ENCODE assay signal across 1 cellular context in genomic region chr6:104739124-104739523, GRCh38.
A peak's percentile ranks its signal among the peaks of the same experiment; 100 is the strongest.
DNase-seq lines count a peak whose midpoint lies in the region; ATAC-seq, FAIRE-seq and TF ChIP-seq lines count a peak whose summit lies in the region.
"Not testable (repeated sequence)": the region's sequence is repeated elsewhere in the genome, so short reads cannot be mapped to it uniquely, and the experiment has no call there.

No MANE protein-coding gene starts in this region.

- FAIRE-seq in K562 (lab: Jason Lieb, UNC) = not testable (repeated sequence)

- H3K27me3 ChIP-seq in K562 (ENCODE audit: control insufficient read depth in 2 of 2, insufficient read depth in 2 of 2, low read length in 2 of 2) = not testable (repeated sequence)

- H3K36me3 ChIP-seq in K562 (ENCODE audit: control insufficient read depth, insufficient read depth, low read length) = not testable (repeated sequence)

- intact Hi-C loops in K562 (cut with micrococcal nuclease) = not testable (repeated sequence)

- not testable (repeated sequence) for H3K4me2 ChIP-seq in K562 (ENCODE audit: insufficient read depth, low read length)

- not testable (repeated sequence) for H3K4me1 ChIP-seq in K562 (replicated peaks in 1 of 2; ENCODE audit: control insufficient read depth in 2 of 2, insufficient read depth in 2 of 2, low read length in 2 of 2)

- not testable (repeated sequence) for DNase-seq in K562 (ENCODE audit: extremely low read depth in 1 of 4, low spot score in 3 of 4)

- not testable (repeated sequence) for H3K9ac ChIP-seq in K562 (ENCODE audit: insufficient read depth in 1 of 2, low read depth in 2 of 2, low read length in 2 of 2)

- not testable (repeated sequence) for TF ChIP-seq RAD21 in K562 (CRISPR knock-in tag; conservative IDR thresholded peaks at IDR 0.05 in 1 of 2, IDR thresholded peaks at IDR 0.05 in 1 of 2)

- POLR2A ChIA-PET in K562 (lab: Yijun Ruan, JAX) = not testable (repeated sequence)

- H2AFZ ChIP-seq in K562 (ENCODE audit: low read depth, low read length) = not testable (repeated sequence)

- H3K27ac ChIP-seq in K562 (ENCODE audit: extremely low read depth, low read depth, low read length) = not testable (repeated sequence)

- not testable (repeated sequence) for BruUV-seq in K562 (replicated peaks; lab: Mats Ljungman, UMichigan)

- 72% methylated on average over 2 of the region's 3 CpGs for WGBS in K562 (ENCODE audit: insufficient coverage, low coverage, missing lambda C conversion rate)

- H3K79me2 ChIP-seq in K562 (ENCODE audit: control insufficient read depth, insufficient read depth, low read length) = not testable (repeated sequence)

- CTCF ChIA-PET in K562 (lab: Yijun Ruan, JAX; ENCODE audit: low intra/inter-chr PET ratio) = not testable (repeated sequence)

- TF ChIP-seq CTCF in K562 (IDR thresholded peaks at IDR 0.05 in 2 of 3, conservative IDR thresholded peaks at IDR 0.05 in 1 of 3; ENCODE audit: insufficient read depth in 2 of 3, low read depth in 1 of 3, low read length in 3 of 3) = not testable (repeated sequence)

- not testable (repeated sequence) for TF ChIP-seq EP300 in K562 (IDR thresholded peaks at IDR 0.05; ENCODE audit: low read length)

- in situ Hi-C loops in K562 (cut with MboI) = not testable (repeated sequence)

- not testable (repeated sequence) for H3K4me3 ChIP-seq in K562

- H3K9me3 ChIP-seq in K562 (replicated peaks; ENCODE audit: control insufficient read depth, insufficient read depth, low read depth, low read length) = not testable (repeated sequence)

- not testable (repeated sequence) for ATAC-seq in K562

- not testable (repeated sequence) for H3K9me1 ChIP-seq in K562 (ENCODE audit: control insufficient read depth, insufficient read depth, low read length)

- TF ChIP-seq POLR2A in K562 (conservative IDR thresholded peaks at IDR 0.05) = not testable (repeated sequence)

- H4K20me1 ChIP-seq in K562 (replicated peaks; ENCODE audit: control insufficient read depth, insufficient read depth, low read length) = not testable (repeated sequence)

TF ChIP-seq in K562, 482 proteins besides CTCF, POLR2A, EP300 and RAD21:
- TF ChIP-seq ZNF354B (CRISPR knock-in tag; IDR thresholded peaks at IDR 0.05) = 0 out of 2 replicates have a peak, but pooled peaks have one; percentile 36
- peak; percentile 92 for TF ChIP-seq ZNF507 (tag; conservative IDR thresholded peaks at IDR 0.05)
